In genomic region chrX:43655151-43655676, GRCh38 we compare ENCODE assay signal across 8 cellular contexts. TPM values are rescaled to one million over a fixed set of nuclear protein-coding genes. Genes with fewer than 3 reads are reported as not detected.
DNase-seq lines count a peak whose midpoint lies in the region; ATAC-seq and TF ChIP-seq lines count a peak whose summit lies in the region.

No MANE protein-coding gene starts in this region.

- peak overlapping the region; percentile 49 for H3K4me3 ChIP-seq in Jurkat, Clone E6-1 (ENCODE audit: low read length)
- H3K4me3 ChIP-seq in esophagus muscularis mucosa (peak overlapping the region; percentile 70 to 88 (median 72)), muscle layer of colon (ENCODE audit: low read depth in 1 of 2, low read length in 2 of 2) (peak overlapping the region; percentile 63 to 77), thoracic aorta (peak overlapping the region; percentile 85)

- H3K9ac ChIP-seq in muscle layer of colon (ENCODE audit: low read length), result peak overlapping the region; percentile 74

- H3K27ac ChIP-seq in esophagus muscularis mucosa (replicated peaks in 1 of 4) (peak overlapping the region; percentile 82 to 95 (median 94)), muscle layer of colon (ENCODE audit: low read depth, low read length) (peak overlapping the region; percentile 86), thoracic aorta (peak overlapping the region; percentile 87 to 89)

- H3K27me3 Mint-ChIP-seq in activated CD8-positive, alpha-beta memory T cell treated with anti-CD3 and anti-CD28 coated beads, Interleukin-2, amount 10 ng/mL, durations not matched to agents 7 days and 5 days, result no peaks in the 10 kb centered on the region

- H3K27me3 ChIP-seq in esophagus muscularis mucosa (no peaks in the 10 kb centered on the region), muscle layer of colon (ENCODE audit: control insufficient read depth in 1 of 2, insufficient read depth in 2 of 2, low read length in 2 of 2) (no peaks in the 10 kb centered on the region), thoracic aorta (replicated peaks; ENCODE audit: insufficient read depth) (no peaks in the 10 kb centered on the region)

- H3K36me3 ChIP-seq in esophagus muscularis mucosa, result no peaks in the 10 kb centered on the region
- no peaks in the 10 kb centered on the region for H3K36me3 ChIP-seq in muscle layer of colon (ENCODE audit: insufficient read depth, low read length)
- no peaks in the 10 kb centered on the region for H3K36me3 ChIP-seq in thoracic aorta

- no peaks in the 10 kb centered on the region for H3K36me3 Mint-ChIP-seq in activated CD8-positive, alpha-beta memory T cell treated with anti-CD3 and anti-CD28 coated beads, Interleukin-2, amount 10 ng/mL, durations not matched to agents 7 days and 5 days

- ATAC-seq in GM18498 (IDR thresholded peaks at IDR 0.05; ENCODE audit: unreplicated experiment) (peak; percentile 19), thoracic aorta (ENCODE audit: insufficient number of reproducible peaks, low FRiP score, low read depth) (peak; percentile 30)
- ATAC-seq in activated CD8-positive, alpha-beta memory T cell treated with anti-CD3 and anti-CD28 coated beads, Interleukin-2, amount 10 ng/mL, durations not matched to agents 7 days and 5 days, result peak; percentile 36

- H3K4me1 Mint-ChIP-seq in activated CD8-positive, alpha-beta memory T cell treated with anti-CD3 and anti-CD28 coated beads, Interleukin-2, amount 10 ng/mL, durations not matched to agents 7 days and 5 days, result peaks cover 6% of the 10 kb centered on the region

- CTCF ChIA-PET in activated CD8-positive, alpha-beta memory T cell treated with anti-CD3 and anti-CD28 coated beads, Interleukin-2, amount 10 ng/mL, durations not matched to agents 7 days and 5 days (lab: Charles Lee), result interaction anchor here (1.2 kb wide), 1 partner anchor 84 kb away, joined by 3 read pairs; no protein-coding TSS in a partner anchor

- TF ChIP-seq EP300 in esophagus muscularis mucosa (IDR thresholded peaks at IDR 0.05), result no peak

- no peaks in the 10 kb centered on the region for H3K9me3 Mint-ChIP-seq in activated CD8-positive, alpha-beta memory T cell treated with anti-CD3 and anti-CD28 coated beads, Interleukin-2, amount 10 ng/mL, durations not matched to agents 7 days and 5 days (ENCODE audit: low read depth)

- peak overlapping the region; percentile 99 for H3K27ac Mint-ChIP-seq in activated CD8-positive, alpha-beta memory T cell treated with anti-CD3 and anti-CD28 coated beads, Interleukin-2, amount 10 ng/mL, durations not matched to agents 7 days and 5 days

- H3K4me3 Mint-ChIP-seq in activated CD8-positive, alpha-beta memory T cell treated with anti-CD3 and anti-CD28 coated beads, Interleukin-2, amount 10 ng/mL, durations not matched to agents 7 days and 5 days, result peak overlapping the region; percentile 75

- no peak for DNase-seq in Jurkat, Clone E6-1 (ENCODE audit: low read depth, low spot score)
- peak; percentile 52 for DNase-seq in activated CD8-positive, alpha-beta memory T cell treated with anti-CD3 and anti-CD28 coated beads, Interleukin-2, amount 10 ng/mL, durations not matched to agents 7 days and 5 days
- DNase-seq in esophagus muscularis mucosa (ENCODE audit: extremely low spot score), result no peak
- no peak for DNase-seq in thoracic aorta (ENCODE audit: low spot score)
- DNase-seq in COR-L47 (lab: John Stamatoyannopoulos, UW), result no peak
- no peak for DNase-seq in GM10266 (ENCODE audit: extremely low spot score)

- intact Hi-C loops in esophagus muscularis mucosa (cut with DNase I), result loop anchor here (5.0 kb wide), 3 partner anchors 68 to 93 kb away; no protein-coding TSS in a partner anchor

- H3K4me1 ChIP-seq in esophagus muscularis mucosa, result peaks cover 0 to 10% (median 2%) of the 10 kb centered on the region in 4 donors
- H3K4me1 ChIP-seq in muscle layer of colon (ENCODE audit: insufficient read depth, low read length), result no peaks in the 10 kb centered on the region
- no peaks in the 10 kb centered on the region for H3K4me1 ChIP-seq in thoracic aorta (ENCODE audit: control insufficient read depth in 1 of 2, low read depth in 2 of 2)

- H3K9me3 ChIP-seq in esophagus muscularis mucosa (no peaks in the 10 kb centered on the region), muscle layer of colon (ENCODE audit: low read length) (no peaks in the 10 kb centered on the region), thoracic aorta (no peaks in the 10 kb centered on the region)

- 44% methylated on average over 36 of the region's 40 CpGs for WGBS in esophagus muscularis mucosa

- TF ChIP-seq CTCF in esophagus muscularis mucosa (IDR thresholded peaks at IDR 0.05), result no peak
- TF ChIP-seq CTCF in thoracic aorta (IDR thresholded peaks at IDR 0.05), result no peak
- TF ChIP-seq CTCF in GM10266 (IDR thresholded peaks at IDR 0.05; ENCODE audit: control insufficient read depth, insufficient read depth, low read depth, missing control alignments), result no peak

- TF ChIP-seq POLR2A in esophagus muscularis mucosa (IDR thresholded peaks at IDR 0.05; ENCODE audit: low read depth), result no peak

RNA-seq across cellular contexts. Expression of gene MAOA, which starts 0.9 kb away (rescaled TPM):
- polyA plus RNA-seq in Jurkat, Clone E6-1 (2012; ENCODE audit: insufficient read depth, insufficient read length), result not detected
- total RNA-seq in activated CD8-positive, alpha-beta memory T cell treated with anti-CD3 and anti-CD28 coated beads, Interleukin-2, amount 10 ng/mL, durations not matched to agents 7 days and 5 days, result 1 to 10 TPM; 2.6 to 3.1 TPM
- total RNA-seq in esophagus muscularis mucosa (100 to 1,000 TPM; 299 to 636 (median 361) TPM), thoracic aorta (10 to 100 TPM; 85.1 to 98.2 TPM)

Comparison
In these comparisons a context has a peak if more than half of its experiments do, and no peak if none do; other contexts are left out.
1. RNA of gene MAOA, which starts 0.9 kb away (total RNA-seq): 299 to 636 TPM in esophagus muscularis mucosa and 85.1 to 98.2 TPM in thoracic aorta; 2.6 to 3.1 TPM in activated CD8-positive, alpha-beta memory T cell treated with anti-CD3 and anti-CD28 coated beads, Interleukin-2, amount 10 ng/mL, durations not matched to agents 7 days and 5 days; every median in the first group is over 10 times any median in the second.
2. Peak in every context shown above with its lines, with median percentiles within 50 percentile points of each other: ATAC-seq, H3K4me3 ChIP-seq and H3K27ac ChIP-seq.